In the genomic region with DNA sequence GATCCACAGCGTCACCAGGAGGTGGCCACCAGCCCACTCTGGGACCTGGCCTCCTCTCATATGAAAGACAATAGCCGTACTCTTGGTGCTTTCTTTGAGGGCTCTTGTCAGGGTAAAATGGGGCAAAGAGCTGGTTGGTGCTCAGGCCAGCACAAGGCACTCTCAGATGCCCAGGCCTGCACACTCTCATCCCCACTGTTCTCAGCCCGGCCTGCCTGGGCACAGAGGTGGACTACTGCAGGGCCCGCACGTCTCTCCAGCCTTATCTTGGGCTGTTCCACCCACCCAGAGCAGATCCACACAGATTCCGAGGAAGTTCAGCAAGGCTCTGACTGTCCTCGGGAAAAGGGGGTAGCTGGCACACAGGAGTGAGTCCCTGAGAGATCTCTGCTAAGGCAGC, we compare ENCODE assay signal across 13 cellular contexts.
"Had no signal": no experiment of that assay in that cellular context is flagged by ENCODE, and none has a peak within 500 bp of the region (broad histone marks: within the 10 kb centered on the region; RNA-seq: fewer than 3 reads in every experiment).

No MANE protein-coding gene starts in this region.

- H3K36me3 Mint-ChIP-seq: activated naive CD8-positive, alpha-beta T cell; naive B cell; WTC11 had no signal

- H3K4me1 ChIP-seq: left lung, pancreas, tibial nerve had no signal

- H3K27ac Mint-ChIP-seq: activated CD4-positive, alpha-beta memory T cell treated with anti-CD3 and anti-CD28 coated beads, Interleukin-2, amount 10 ng/mL, durations not matched to agents 7 days and 5 days; activated naive CD8-positive, alpha-beta T cell; activated T-cell treated with anti-CD3 and anti-CD28 coated beads, Interleukin-2, amount 50 U/mL, for 72 hours; effector memory CD8-positive, alpha-beta T cell; naive B cell; stimulated activated naive CD8-positive, alpha-beta T cell treated with anti-CD3 and anti-CD28 coated beads, Interleukin-15, Interleukin-2, amounts not matched to agents 100 ng/mL and 50 ng/mL, for 24 hours; WTC11 had no signal

- H3K4me3 Mint-ChIP-seq: activated CD4-positive, alpha-beta memory T cell treated with anti-CD3 and anti-CD28 coated beads, Interleukin-2, amount 10 ng/mL, durations not matched to agents 7 days and 5 days; activated naive CD8-positive, alpha-beta T cell; activated T-cell treated with anti-CD3 and anti-CD28 coated beads, Interleukin-2, amount 50 U/mL, for 72 hours; effector memory CD8-positive, alpha-beta T cell; stimulated activated naive CD8-positive, alpha-beta T cell treated with anti-CD3 and anti-CD28 coated beads, Interleukin-15, Interleukin-2, amounts not matched to agents 100 ng/mL and 50 ng/mL, for 24 hours; WTC11 had no signal

- H3K36me3 ChIP-seq: left lung, pancreas, tibial nerve had no signal

- H3K4me1 Mint-ChIP-seq: activated CD4-positive, alpha-beta memory T cell treated with anti-CD3 and anti-CD28 coated beads, Interleukin-2, amount 10 ng/mL, durations not matched to agents 7 days and 5 days; naive B cell had no signal

- DNase-seq: activated CD4-positive, alpha-beta memory T cell treated with anti-CD3 and anti-CD28 coated beads, Interleukin-2, amount 10 ng/mL, durations not matched to agents 7 days and 5 days; activated CD4-positive, alpha-beta T cell treated with anti-CD3 and anti-CD28 coated beads for 4 hours; activated T-cell treated with anti-CD3 and anti-CD28 coated beads, Interleukin-2, amount 50 U/mL, for 72 hours; dermis blood vessel endothelial cell; effector memory CD8-positive, alpha-beta T cell; foreskin fibroblast; naive B cell had no signal

- H3K9me3 Mint-ChIP-seq: activated CD4-positive, alpha-beta memory T cell treated with anti-CD3 and anti-CD28 coated beads, Interleukin-2, amount 10 ng/mL, durations not matched to agents 7 days and 5 days; activated T-cell treated with anti-CD3 and anti-CD28 coated beads, Interleukin-2, amount 50 U/mL, for 72 hours; effector memory CD8-positive, alpha-beta T cell; stimulated activated naive CD8-positive, alpha-beta T cell treated with anti-CD3 and anti-CD28 coated beads, Interleukin-15, Interleukin-2, amounts not matched to agents 100 ng/mL and 50 ng/mL, for 24 hours had no signal

- H3K27ac ChIP-seq: left lung, pancreas, tibial nerve had no signal

- H3K9me3 ChIP-seq: left lung, pancreas, tibial nerve had no signal

- H3K27me3 ChIP-seq: left lung, pancreas had no signal

- ATAC-seq: activated T-cell treated with anti-CD3 and anti-CD28 coated beads, Interleukin-2, amount 50 U/mL, for 72 hours; effector memory CD8-positive, alpha-beta T cell; pancreas had no signal

- H3K4me3 ChIP-seq: left lung, pancreas, tibial nerve had no signal
